Comparison of ENCODE assay signal across 1 cellular context in genomic region chr11:126157326-126158030, GRCh38.
A peak's percentile ranks its signal among the peaks of the same experiment; 100 is the strongest.
TF ChIP-seq lines count a peak whose summit lies in the region.

No MANE protein-coding gene starts in this region.

TF ChIP-seq in GM12878, 131 proteins besides CTCF, POLR2A, EP300 and RAD21 (continued from another document):
- TF ChIP-seq MTA3 (IDR thresholded peaks at IDR 0.05; ENCODE audit: borderline replicate concordance, low read length) (no peak), CHD1 (IDR thresholded peaks at IDR 0.05; ENCODE audit: low read depth, low read length) (no peak), SPI1 (IDR thresholded peaks at IDR 0.05; ENCODE audit: borderline replicate concordance, insufficient read depth, low read depth, low read length) (peak; percentile 51; the same call in 1 of the 2 replicates), E2F4 (IDR thresholded peaks at IDR 0.05; ENCODE audit: low read depth, low read length) (no peak), EGR1 (IDR thresholded peaks at IDR 0.05; ENCODE audit: borderline replicate concordance in 1 of 2, low read depth in 2 of 2, low read length in 2 of 2) (no peak), MAX (IDR thresholded peaks at IDR 0.05; ENCODE audit: low read depth, low read length) (no peak)
